Comparison of ENCODE assay signal across 18 cellular contexts in genomic region chr10:61747341-61747740, GRCh38.
"Had no signal": no experiment of that assay in that cellular context is flagged by ENCODE, and none has a peak within 500 bp of the region (broad histone marks: within the 10 kb centered on the region; RNA-seq: fewer than 3 reads in every experiment).

No MANE protein-coding gene starts in this region.

- H3K9me3 ChIP-seq: body of pancreas, left lung, right lobe of liver, stomach, vagina had no signal

- DNase-seq: activated CD4-positive, alpha-beta T cell treated with anti-CD3 and anti-CD28 coated beads for 1 hour; activated CD4-positive, alpha-beta T cell treated with anti-CD3 and anti-CD28 coated beads, Interleukin-2, amount 50 U/mL, for 4 hours; activated gamma-delta T cell; amygdala; body of pancreas; dorsolateral prefrontal cortex; head of caudate nucleus; left lung; right lobe of liver; stimulated activated CD4-positive, alpha-beta T cell treated with anti-CD3 and anti-CD28 coated beads, Interleukin-4, amount 100 ng/mL, for 1 hour; stomach; WERI-Rb-1 had no signal

- H3K4me3 ChIP-seq: body of pancreas, dorsolateral prefrontal cortex, left lung, right lobe of liver, smooth muscle cell, stomach, vagina had no signal

- H3K27me3 ChIP-seq: body of pancreas, dorsolateral prefrontal cortex, left lung, right lobe of liver, stomach, vagina had no signal

- H3K27ac Mint-ChIP-seq: activated naive CD4-positive, alpha-beta T cell treated with anti-CD3 and anti-CD28 coated beads, Interleukin-2, amount 50 U/mL, for 72 hours; T-helper 1 cell treated with Interleukin-12 subunit alpha and Interleukin-12 subunit beta and Interleukin-4 antibody, amounts not matched to agents 30 μg/mL and 1 μg/mL, for 36 hours had no signal

- H3K36me3 ChIP-seq: left lung, right lobe of liver, stomach, vagina, WERI-Rb-1 had no signal

- H3K4me3 Mint-ChIP-seq: neural crest cell; T-helper 1 cell treated with Interleukin-12 subunit alpha and Interleukin-12 subunit beta and Interleukin-4 antibody, amounts not matched to agents 30 μg/mL and 1 μg/mL, for 36 hours had no signal

- H3K4me2 ChIP-seq: smooth muscle cell had no signal

- ATAC-seq: activated naive CD4-positive, alpha-beta T cell treated with anti-CD3 and anti-CD28 coated beads, Interleukin-2, amount 50 U/mL, for 72 hours; body of pancreas; left lung had no signal

- H3K27ac ChIP-seq: body of pancreas, dorsolateral prefrontal cortex, epithelial cell of prostate, left lung, right lobe of liver, stomach, vagina, WERI-Rb-1 had no signal
